Comparison of ENCODE assay signal across 1 cellular context in genomic region chr21:36104306-36105300, GRCh38.
A peak's percentile ranks its signal among the peaks of the same experiment; 100 is the strongest.
TF ChIP-seq lines count a peak whose summit lies in the region.

No MANE protein-coding gene starts in this region.

TF ChIP-seq in GM12878, 131 proteins besides CTCF, POLR2A, EP300 and RAD21:
- TF ChIP-seq CREM (IDR thresholded peaks at IDR 0.05; ENCODE audit: low read depth) (0 out of 2 replicates have a peak, but pooled peaks have one; percentile 18), FOXM1 (IDR thresholded peaks at IDR 0.05; ENCODE audit: low read depth, low read length) (0 out of 2 replicates have a peak, but pooled peaks have one; percentile 46), DPF2 (IDR thresholded peaks at IDR 0.05) (no peak), JUNB (IDR thresholded peaks at IDR 0.05) (peak; percentile 17; the same call in 1 of the 2 replicates), NR2C2 (IDR thresholded peaks at IDR 0.05; ENCODE audit: borderline replicate concordance, control insufficient read depth, insufficient read length, low read depth) (no peak)
